ENCODE assay signal across 1 cellular context in genomic region chr1:221712198-221712684, GRCh38.
TF ChIP-seq lines count a peak whose summit lies in the region.

No MANE protein-coding gene starts in this region.

TF ChIP-seq in GM12878, 131 proteins besides CTCF, POLR2A, EP300 and RAD21 (continued from another document):
- TF ChIP-seq HSF1 (IDR thresholded peaks at IDR 0.05; ENCODE audit: low read depth, low read length) (no peak), IKZF1 (conservative IDR thresholded peaks at IDR 0.05) (peak; percentile 26; the same call in 1 of the 2 replicates), HDAC2 (IDR thresholded peaks at IDR 0.05) (no peak), MTA2 (IDR thresholded peaks at IDR 0.05; ENCODE audit: low read depth) (peak; percentile 13; the same call in 1 of the 2 replicates), CBFB (IDR thresholded peaks at IDR 0.05; ENCODE audit: low read depth) (no peak), ZSCAN29 (IDR thresholded peaks at IDR 0.05) (no peak), E2F4 (IDR thresholded peaks at IDR 0.05; ENCODE audit: low read depth, low read length) (no peak), KDM1A (IDR thresholded peaks at IDR 0.05; ENCODE audit: borderline replicate concordance) (no peak), TCF7 (IDR thresholded peaks at IDR 0.05; ENCODE audit: borderline replicate concordance) (peak; percentile 49; the same call in 1 of the 2 replicates), GABPA (IDR thresholded peaks at IDR 0.05; ENCODE audit: low read depth) (no peak), CBX5 (IDR thresholded peaks at IDR 0.05; ENCODE audit: low read depth) (no peak), BMI1 (IDR thresholded peaks at IDR 0.05; ENCODE audit: borderline replicate concordance) (no peak), SUPT20H (IDR thresholded peaks at IDR 0.05; ENCODE audit: borderline replicate concordance, control insufficient read depth, low read depth, low read length) (no peak), MEF2A (IDR thresholded peaks at IDR 0.05; ENCODE audit: insufficient read depth, low read depth, low read length) (no peak), CBX3 (IDR thresholded peaks at IDR 0.05; ENCODE audit: borderline replicate concordance, low read depth) (no peak), CHD4 (IDR thresholded peaks at IDR 0.05) (no peak), CHD2 (IDR thresholded peaks at IDR 0.05; ENCODE audit: borderline replicate concordance, low read depth, low read length) (peak; percentile 44; the same call in 1 of the 2 replicates), USF2 (IDR thresholded peaks at IDR 0.05; ENCODE audit: borderline replicate concordance, low read depth, low read length) (no peak), CHD1 (IDR thresholded peaks at IDR 0.05; ENCODE audit: low read depth, low read length) (no peak), NKRF (conservative IDR thresholded peaks at IDR 0.05) (no peak), POLR2AphosphoS2 (IDR thresholded peaks at IDR 0.05; ENCODE audit: low read depth, low read length) (no peak), SMAD5 (IDR thresholded peaks at IDR 0.05; ENCODE audit: low read depth) (no peak), REST (IDR thresholded peaks at IDR 0.05; ENCODE audit: low read depth, low read length) (no peak), JUNB (IDR thresholded peaks at IDR 0.05) (peak; percentile 79), STAT3 (IDR thresholded peaks at IDR 0.05; ENCODE audit: low read depth, low read length) (peak; percentile 26; the same call in 1 of the 2 replicates), ZNF207 (IDR thresholded peaks at IDR 0.05; ENCODE audit: borderline replicate concordance) (no peak), BCL11A (IDR thresholded peaks at IDR 0.05; ENCODE audit: low read depth, low read length) (no peak), ZBTB4 (CRISPR knock-in tag; IDR thresholded peaks at IDR 0.05) (no peak), CREB1 (IDR thresholded peaks at IDR 0.05; ENCODE audit: low read depth) (peak; percentile 86), PAX8 (IDR thresholded peaks at IDR 0.05) (no peak), WRNIP1 (IDR thresholded peaks at IDR 0.05; ENCODE audit: borderline replicate concordance, low read depth, low read length) (no peak), YY1 (IDR thresholded peaks at IDR 0.05; ENCODE audit: low read depth, low read length) (no peak), PKNOX1 (IDR thresholded peaks at IDR 0.05) (no peak), HDGF (IDR thresholded peaks at IDR 0.05) (no peak), CREM (IDR thresholded peaks at IDR 0.05; ENCODE audit: low read depth) (peak; percentile 87), NFIC (IDR thresholded peaks at IDR 0.05; ENCODE audit: low read depth, low read length) (peak; percentile 73; the same call in 1 of the 2 replicates)
TF ChIP-seq in GM12878: peak in this region for 20.
